Comparison of ENCODE assay signal across 9 cellular contexts in genomic region chr7:25389489-25390106, GRCh38.
DNase-seq lines count a peak whose midpoint lies in the region; ATAC-seq and TF ChIP-seq lines count a peak whose summit lies in the region.
"Had no signal": no experiment of that assay in that cellular context is flagged by ENCODE, and none has a peak within 500 bp of the region (broad histone marks: within the 10 kb centered on the region; RNA-seq: fewer than 3 reads in every experiment).

No MANE protein-coding gene starts in this region.

- no peak overlapping the region for H3K4me3 ChIP-seq in breast epithelium

- no peak overlapping the region for H3K27ac ChIP-seq in breast epithelium
- H3K27ac ChIP-seq: HL-60 had no signal

- in situ Hi-C loops in GM13977 (cut with MboI; ENCODE audit: low pct_unique_long_range_greater_than_20kb, low sequenced_read_pairs, unreplicated experiment), result loop anchor here (25.0 kb wide), 1 partner anchor 127 kb away; no protein-coding TSS in a partner anchor

- TF ChIP-seq POLR2A in breast epithelium (IDR thresholded peaks at IDR 0.05), result no peak

- peak; percentile 6 to 14 for DNase-seq in AML-193 (lab: John Stamatoyannopoulos, UW)
- peak; percentile 21 for DNase-seq in GM13977 (ENCODE audit: low spot score)
- peak; percentile 64 for DNase-seq in NCI-H2171 (lab: John Stamatoyannopoulos, UW)
- DNase-seq in breast epithelium (ENCODE audit: low spot score in 2 of 2), result no peak
- DNase-seq in left lobe of liver (ENCODE audit: low spot score), result no peak
- no peak for DNase-seq in occipital lobe (lab: John Stamatoyannopoulos, UW)

- H3K36me3 ChIP-seq in breast epithelium, result no peaks in the 10 kb centered on the region

- ATAC-seq in left lobe of liver (peak; percentile 87), GM21619 (IDR thresholded peaks at IDR 0.05; ENCODE audit: unreplicated experiment) (no peak), HG03175 (IDR thresholded peaks at IDR 0.05; ENCODE audit: unreplicated experiment) (no peak)

- intact Hi-C loops in breast epithelium (cut with DNase I; ENCODE audit: low total_unique reads), result loop anchor here (10.0 kb wide), 2 partner anchors 135 to 465 kb away; no protein-coding TSS in a partner anchor

- H3K9me3 ChIP-seq in breast epithelium, result no peaks in the 10 kb centered on the region

- H3K27me3 ChIP-seq in breast epithelium, result peaks cover 0 to 7% of the 10 kb centered on the region in 2 donors

- peaks cover 7 to 11% of the 10 kb centered on the region in 2 donors for H3K4me1 ChIP-seq in breast epithelium

- TF ChIP-seq CTCF in GM13977 (IDR thresholded peaks at IDR 0.05; ENCODE audit: extremely low read depth, insufficient read depth, missing control alignments) (peak; percentile 8), breast epithelium (IDR thresholded peaks at IDR 0.05) (peak; percentile 59 to 62 (median 60))

Comparison
In these comparisons a context has a peak if more than half of its experiments do, and no peak if none do; other contexts are left out.
1. DNase-seq: peak in AML-193 (2 of 2), GM13977 (single experiment) and NCI-H2171 (single experiment); none in breast epithelium (0 of 2), left lobe of liver (single experiment) and occipital lobe (single experiment).